Comparison of ENCODE assay signal across 1 cellular context in genomic region chr1:40161125-40161887, GRCh38.
TF ChIP-seq lines count a peak whose summit lies in the region.

A gene with protein sequence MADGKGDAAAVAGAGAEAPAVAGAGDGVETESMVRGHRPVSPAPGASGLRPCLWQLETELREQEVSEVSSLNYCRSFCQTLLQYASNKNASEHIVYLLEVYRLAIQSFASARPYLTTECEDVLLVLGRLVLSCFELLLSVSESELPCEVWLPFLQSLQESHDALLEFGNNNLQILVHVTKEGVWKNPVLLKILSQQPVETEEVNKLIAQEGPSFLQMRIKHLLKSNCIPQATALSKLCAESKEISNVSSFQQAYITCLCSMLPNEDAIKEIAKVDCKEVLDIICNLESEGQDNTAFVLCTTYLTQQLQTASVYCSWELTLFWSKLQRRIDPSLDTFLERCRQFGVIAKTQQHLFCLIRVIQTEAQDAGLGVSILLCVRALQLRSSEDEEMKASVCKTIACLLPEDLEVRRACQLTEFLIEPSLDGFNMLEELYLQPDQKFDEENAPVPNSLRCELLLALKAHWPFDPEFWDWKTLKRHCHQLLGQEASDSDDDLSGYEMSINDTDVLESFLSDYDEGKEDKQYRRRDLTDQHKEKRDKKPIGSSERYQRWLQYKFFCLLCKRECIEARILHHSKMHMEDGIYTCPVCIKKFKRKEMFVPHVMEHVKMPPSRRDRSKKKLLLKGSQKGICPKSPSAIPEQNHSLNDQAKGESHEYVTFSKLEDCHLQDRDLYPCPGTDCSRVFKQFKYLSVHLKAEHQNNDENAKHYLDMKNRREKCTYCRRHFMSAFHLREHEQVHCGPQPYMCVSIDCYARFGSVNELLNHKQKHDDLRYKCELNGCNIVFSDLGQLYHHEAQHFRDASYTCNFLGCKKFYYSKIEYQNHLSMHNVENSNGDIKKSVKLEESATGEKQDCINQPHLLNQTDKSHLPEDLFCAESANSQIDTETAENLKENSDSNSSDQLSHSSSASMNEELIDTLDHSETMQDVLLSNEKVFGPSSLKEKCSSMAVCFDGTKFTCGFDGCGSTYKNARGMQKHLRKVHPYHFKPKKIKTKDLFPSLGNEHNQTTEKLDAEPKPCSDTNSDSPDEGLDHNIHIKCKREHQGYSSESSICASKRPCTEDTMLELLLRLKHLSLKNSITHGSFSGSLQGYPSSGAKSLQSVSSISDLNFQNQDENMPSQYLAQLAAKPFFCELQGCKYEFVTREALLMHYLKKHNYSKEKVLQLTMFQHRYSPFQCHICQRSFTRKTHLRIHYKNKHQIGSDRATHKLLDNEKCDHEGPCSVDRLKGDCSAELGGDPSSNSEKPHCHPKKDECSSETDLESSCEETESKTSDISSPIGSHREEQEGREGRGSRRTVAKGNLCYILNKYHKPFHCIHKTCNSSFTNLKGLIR (N-terminal part only) (plus strand): TSS chr1:40161387. CDS start chr1:40161400, 13 bp downstream.

TF ChIP-seq in K562, 482 proteins besides CTCF, POLR2A, EP300 and RAD21 (continued from another document and continues in another):
- TF ChIP-seq SNAPC5 (CRISPR knock-in tag; IDR thresholded peaks at IDR 0.05) (no peak), ZNF324 (CRISPR knock-in tag; IDR thresholded peaks at IDR 0.05) (no peak), ATF4 (CRISPR knock-in tag; IDR thresholded peaks at IDR 0.05) (0 out of 2 replicates have a peak, but pooled peaks have one; percentile 52), SIRT6 (IDR thresholded peaks at IDR 0.05; ENCODE audit: low read depth, low read length) (no peak), MTF1 (CRISPR knock-in tag; IDR thresholded peaks at IDR 0.05; ENCODE audit: borderline replicate concordance) (no peak), CREB1 (IDR thresholded peaks at IDR 0.05) (peak; percentile 100), CREB1 (CRISPR knock-in tag; IDR thresholded peaks at IDR 0.05) (peak; percentile 100), POLR3G (IDR thresholded peaks at IDR 0.05; ENCODE audit: extremely low read depth, insufficient read length, insufficient replicate concordance) (no peak), ARNT (IDR thresholded peaks at IDR 0.05) (peak; percentile 76 to 89), DIDO1 (tag; IDR thresholded peaks at IDR 0.05; ENCODE audit: low read depth) (peak; percentile 89; the same call in 1 of the 2 replicates), ZNF23 (CRISPR knock-in tag; IDR thresholded peaks at IDR 0.05) (no peak), NKRF (IDR thresholded peaks at IDR 0.05; ENCODE audit: borderline replicate concordance) (peak; percentile 84), MCM5 (IDR thresholded peaks at IDR 0.05; ENCODE audit: low read depth) (no peak), ZSCAN32 (CRISPR knock-in tag; IDR thresholded peaks at IDR 0.05) (no peak), SMARCE1 (IDR thresholded peaks at IDR 0.05) (no peak), MGA (IDR thresholded peaks at IDR 0.05) (peak; percentile 56; the same call in 1 of the 2 replicates), SMAD2 (IDR thresholded peaks at IDR 0.05; ENCODE audit: low read depth, low read length) (no peak), RBM39 (optimal IDR thresholded peaks at IDR 0.05; ENCODE audit: low read depth, low read length) (no peak), ZNF644 (tag; IDR thresholded peaks at IDR 0.05; ENCODE audit: low read depth) (no peak), ZNF766 (CRISPR knock-in tag; conservative IDR thresholded peaks at IDR 0.05) (peak; percentile 27; the same call in 1 of the 2 replicates), PRMT5 (CRISPR knock-in tag; IDR thresholded peaks at IDR 0.05) (no peak), WHSC1 (IDR thresholded peaks at IDR 0.05; ENCODE audit: low read length) (no peak), HNRNPUL1 (IDR thresholded peaks at IDR 0.05; ENCODE audit: low read length) (no peak), TCFL5 (CRISPR knock-in tag; conservative IDR thresholded peaks at IDR 0.05) (no peak), ZC3H8 (IDR thresholded peaks at IDR 0.05) (no peak), NR0B1 (IDR thresholded peaks at IDR 0.05; ENCODE audit: partially characterized antibody) (no peak)
- TF ChIP-seq, protein P1, sequence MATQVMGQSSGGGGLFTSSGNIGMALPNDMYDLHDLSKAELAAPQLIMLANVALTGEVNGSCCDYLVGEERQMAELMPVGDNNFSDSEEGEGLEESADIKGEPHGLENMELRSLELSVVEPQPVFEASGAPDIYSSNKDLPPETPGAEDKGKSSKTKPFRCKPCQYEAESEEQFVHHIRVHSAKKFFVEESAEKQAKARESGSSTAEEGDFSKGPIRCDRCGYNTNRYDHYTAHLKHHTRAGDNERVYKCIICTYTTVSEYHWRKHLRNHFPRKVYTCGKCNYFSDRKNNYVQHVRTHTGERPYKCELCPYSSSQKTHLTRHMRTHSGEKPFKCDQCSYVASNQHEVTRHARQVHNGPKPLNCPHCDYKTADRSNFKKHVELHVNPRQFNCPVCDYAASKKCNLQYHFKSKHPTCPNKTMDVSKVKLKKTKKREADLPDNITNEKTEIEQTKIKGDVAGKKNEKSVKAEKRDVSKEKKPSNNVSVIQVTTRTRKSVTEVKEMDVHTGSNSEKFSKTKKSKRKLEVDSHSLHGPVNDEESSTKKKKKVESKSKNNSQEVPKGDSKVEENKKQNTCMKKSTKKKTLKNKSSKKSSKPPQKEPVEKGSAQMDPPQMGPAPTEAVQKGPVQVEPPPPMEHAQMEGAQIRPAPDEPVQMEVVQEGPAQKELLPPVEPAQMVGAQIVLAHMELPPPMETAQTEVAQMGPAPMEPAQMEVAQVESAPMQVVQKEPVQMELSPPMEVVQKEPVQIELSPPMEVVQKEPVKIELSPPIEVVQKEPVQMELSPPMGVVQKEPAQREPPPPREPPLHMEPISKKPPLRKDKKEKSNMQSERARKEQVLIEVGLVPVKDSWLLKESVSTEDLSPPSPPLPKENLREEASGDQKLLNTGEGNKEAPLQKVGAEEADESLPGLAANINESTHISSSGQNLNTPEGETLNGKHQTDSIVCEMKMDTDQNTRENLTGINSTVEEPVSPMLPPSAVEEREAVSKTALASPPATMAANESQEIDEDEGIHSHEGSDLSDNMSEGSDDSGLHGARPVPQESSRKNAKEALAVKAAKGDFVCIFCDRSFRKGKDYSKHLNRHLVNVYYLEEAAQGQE (CRISPR knock-in tag; IDR thresholded peaks at IDR 0.05; ENCODE audit: low read depth): 0 out of 2 replicates have a peak, but pooled peaks have one; percentile 79
- TF ChIP-seq, protein P2, sequence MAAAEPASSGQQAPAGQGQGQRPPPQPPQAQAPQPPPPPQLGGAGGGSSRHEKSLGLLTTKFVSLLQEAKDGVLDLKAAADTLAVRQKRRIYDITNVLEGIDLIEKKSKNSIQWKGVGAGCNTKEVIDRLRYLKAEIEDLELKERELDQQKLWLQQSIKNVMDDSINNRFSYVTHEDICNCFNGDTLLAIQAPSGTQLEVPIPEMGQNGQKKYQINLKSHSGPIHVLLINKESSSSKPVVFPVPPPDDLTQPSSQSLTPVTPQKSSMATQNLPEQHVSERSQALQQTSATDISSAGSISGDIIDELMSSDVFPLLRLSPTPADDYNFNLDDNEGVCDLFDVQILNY (CRISPR knock-in tag; IDR thresholded peaks at IDR 0.05): no peak
